2 cellular contexts compared by ENCODE assay signal in the genomic region with DNA sequence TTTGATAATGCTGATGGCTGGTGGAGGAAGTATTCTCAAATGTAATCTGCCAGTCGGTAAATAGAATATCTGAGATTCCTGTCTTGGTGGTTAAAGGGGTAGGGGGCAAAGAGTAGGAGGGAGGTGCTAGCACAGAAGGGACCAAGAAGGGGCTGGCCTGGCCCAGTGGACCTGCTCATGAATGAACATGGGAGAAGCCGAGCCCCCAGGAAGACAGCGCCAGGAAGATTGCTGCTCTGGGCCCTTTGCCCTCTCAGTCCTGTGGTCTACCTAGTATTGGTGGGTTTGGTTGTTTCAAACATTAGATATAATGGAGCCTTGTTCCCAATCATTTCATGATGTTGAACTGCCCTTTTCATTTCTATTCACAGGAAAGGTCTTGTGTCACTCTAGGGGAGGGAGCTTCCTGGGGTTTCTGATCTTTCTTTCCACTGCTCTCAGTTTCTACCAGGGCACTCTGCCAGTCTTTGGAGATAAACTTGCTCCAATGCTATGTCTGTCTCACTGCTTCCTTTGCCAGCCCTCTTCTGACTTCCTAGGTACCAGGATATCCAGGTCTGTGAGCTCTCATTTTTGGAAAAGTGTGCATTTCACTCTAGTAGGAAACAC.
A peak's percentile ranks its signal among the peaks of the same experiment; 100 is the strongest.
TF ChIP-seq lines count a peak whose summit lies in the region.

No MANE protein-coding gene starts in this region.

TF ChIP-seq in HEK293, 187 proteins besides CTCF, POLR2A, EP300 and RAD21:
- TF ChIP-seq PRDM1 (tag by site-specific recombination; IDR thresholded peaks at IDR 0.05) (0 out of 2 replicates have a peak, but pooled peaks have one; percentile 16), ZNF133 (tag by site-specific recombination; IDR thresholded peaks at IDR 0.05) (no peak)
TF ChIP-seq in HEK293: peak in this region for 1.

TF ChIP-seq in HepG2, 621 proteins besides CTCF, POLR2A, EP300 and RAD21:
- no peak for TF ChIP-seq RBFOX2 (IDR thresholded peaks at IDR 0.05; ENCODE audit: low read depth, low read length)
- TF ChIP-seq PAXIP1 (CRISPR knock-in tag; conservative IDR thresholded peaks at IDR 0.05) = 0 out of 2 replicates have a peak, but pooled peaks have one; percentile 15
- TF ChIP-seq DNMT3B (CRISPR knock-in tag; conservative IDR thresholded peaks at IDR 0.05) = no peak
